In the genomic region with DNA sequence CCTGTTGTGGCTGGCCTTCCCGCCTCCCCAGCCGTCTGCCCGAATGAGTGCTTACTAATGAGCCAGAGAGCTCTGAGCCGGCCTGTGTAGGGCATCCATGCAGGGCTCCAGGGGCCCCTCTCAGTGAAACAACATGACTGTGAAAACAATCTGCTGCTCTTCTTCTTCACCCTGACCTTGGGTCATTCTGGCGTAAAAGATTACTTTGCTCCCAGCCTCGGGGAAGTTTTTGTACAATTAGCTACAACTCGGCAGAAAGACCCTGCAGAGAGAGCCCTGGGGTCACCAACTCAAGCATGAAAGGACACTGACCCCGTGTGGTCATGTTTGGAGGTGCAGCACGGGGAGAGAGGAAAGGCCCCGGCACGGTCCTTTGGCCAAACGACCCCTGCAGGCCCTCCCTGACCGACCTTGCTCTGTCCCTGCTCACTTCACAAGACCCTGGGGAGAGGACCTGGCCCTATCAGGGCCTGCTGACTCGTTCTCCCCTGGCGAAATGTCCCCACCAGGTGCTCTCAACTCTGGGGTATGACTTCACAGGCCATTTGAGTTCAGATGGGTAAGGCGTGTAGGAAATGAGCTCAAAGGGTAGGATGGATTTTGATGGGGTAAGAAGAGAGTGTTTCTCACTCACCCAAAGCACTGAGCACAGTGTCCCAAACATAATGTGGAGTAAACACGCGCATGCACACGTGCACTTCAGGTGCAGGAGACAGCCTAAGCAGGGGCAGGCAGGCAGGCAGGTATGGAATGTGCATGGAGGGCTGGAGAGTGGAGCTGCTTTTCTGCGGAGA, we compare ENCODE assay signal across 8 cellular contexts. TPM values are rescaled to one million over a fixed set of nuclear protein-coding genes. Genes with fewer than 3 reads are reported as not detected.
A peak's percentile ranks its signal among the peaks of the same experiment; 100 is the strongest.
DNase-seq lines count a peak whose midpoint lies in the region; ATAC-seq and TF ChIP-seq lines count a peak whose summit lies in the region.

No MANE protein-coding gene starts in this region.

- no TSS peak for BruUV-seq in PC-9 (replicated peaks; lab: Mats Ljungman, UMichigan)

- H3K4me1 Mint-ChIP-seq in CD4-positive, CD25-positive, alpha-beta regulatory T cell = peaks cover 0 to 16% (median 5%) of the 10 kb centered on the region in 4 donors

- H2AFZ ChIP-seq in PC-9 = peak overlapping the region; percentile 82
- H2AFZ ChIP-seq in neuronal stem cell (ENCODE audit: low read length) = peak overlapping the region; percentile 95

- POLR2A ChIA-PET in PC-9 (lab: Charles Lee; ENCODE audit: unreplicated experiment) = interaction anchor here (0.7 kb wide), 1 partner anchor 80 kb away, joined by 3 read pairs; no protein-coding TSS in a partner anchor

- H4K8ac ChIP-seq in neuronal stem cell (ENCODE audit: low read depth, low read length) = no peak overlapping the region

- no peaks in the 10 kb centered on the region for H3K9me2 ChIP-seq in PC-9 (ENCODE audit: insufficient read depth)

- H3K4me1 ChIP-seq in CD4-positive, CD25-positive, alpha-beta regulatory T cell (ENCODE audit: control insufficient read depth, insufficient read depth, low read length, poor library complexity, severe bottlenecking) = peaks cover 3% of the 10 kb centered on the region
- H3K4me1 ChIP-seq in PC-9 (replicated peaks; ENCODE audit: insufficient read depth) = peaks cover 11% of the 10 kb centered on the region
- peaks cover 0 to 8% of the 10 kb centered on the region in 2 donors for H3K4me1 ChIP-seq in neuronal stem cell (ENCODE audit: control insufficient read depth in 2 of 2, insufficient read depth in 1 of 2, low read depth in 1 of 2, low read length in 2 of 2)
- H3K4me1 ChIP-seq in stomach smooth muscle (ENCODE audit: control insufficient read depth, insufficient read depth, low read length) = peaks cover 23% of the 10 kb centered on the region

- peak overlapping the region in 2 of 3 donors; percentile 65 to 70 for H3K27ac Mint-ChIP-seq in CD4-positive, CD25-positive, alpha-beta regulatory T cell

- TF ChIP-seq CTCF in HL-60 (IDR thresholded peaks at IDR 0.05; ENCODE audit: insufficient read depth, low read length) (peak; percentile 77), PC-9 (conservative IDR thresholded peaks at IDR 0.05) (peak; percentile 97), fibroblast of villous mesenchyme (IDR thresholded peaks at IDR 0.05; ENCODE audit: insufficient read depth, low read depth, low read length) (peak; percentile 98)

- H3K36me3 ChIP-seq in CD4-positive, CD25-positive, alpha-beta regulatory T cell (ENCODE audit: control insufficient read depth, insufficient read depth, low read length) = no peaks in the 10 kb centered on the region
- H3K36me3 ChIP-seq in PC-9 (ENCODE audit: low read depth) (no peaks in the 10 kb centered on the region), neuronal stem cell (replicated peaks in 1 of 2; ENCODE audit: control insufficient read depth in 2 of 2, insufficient read depth in 2 of 2, low read length in 2 of 2) (no peaks in the 10 kb centered on the region), stomach smooth muscle (ENCODE audit: control insufficient read depth in 2 of 2, insufficient read depth in 2 of 2, low read length in 2 of 2) (no peaks in the 10 kb centered on the region)

- H2AK5ac ChIP-seq in neuronal stem cell (ENCODE audit: low read depth, low read length) = no peak overlapping the region

- H3K27me3 Mint-ChIP-seq in CD4-positive, CD25-positive, alpha-beta regulatory T cell = no peaks in the 10 kb centered on the region

- H3K4me3 ChIP-seq in CD4-positive, CD25-positive, alpha-beta regulatory T cell (ENCODE audit: low read depth, low read length) = no peak overlapping the region
- no peak overlapping the region for H3K4me3 ChIP-seq in HL-60 (replicated peaks; ENCODE audit: insufficient read depth, low read length)
- H3K4me3 ChIP-seq in PC-9 = peak overlapping the region; percentile 5; the same call in 1 of the 2 replicates
- no peak overlapping the region for H3K4me3 ChIP-seq in fibroblast of villous mesenchyme (ENCODE audit: low read depth, low read length)
- peak overlapping the region in 1 of 2 donors; percentile 45 for H3K4me3 ChIP-seq in neuronal stem cell (ENCODE audit: low read length in 2 of 2)
- H3K4me3 ChIP-seq in stomach smooth muscle (ENCODE audit: low read length in 2 of 2) = peak overlapping the region in 1 of 2 donors; percentile 62

- intact Hi-C loops in PC-9 (cut with micrococcal nuclease; ENCODE audit: unreplicated experiment) = loop anchor here (1.0 to 2.0 kb wide), 2 partner anchors 460 to 692 kb away; no protein-coding TSS in a partner anchor

- H3F3A ChIP-seq in PC-9 (ENCODE audit: insufficient read depth, low read depth) = no peaks in the 10 kb centered on the region

- no peak overlapping the region for H2BK12ac ChIP-seq in neuronal stem cell (ENCODE audit: low read length)

- no peak overlapping the region for H3K14ac ChIP-seq in neuronal stem cell (ENCODE audit: low read length)

- no peak overlapping the region for H2BK120ac ChIP-seq in neuronal stem cell (ENCODE audit: low read depth, low read length)

- H2BK5ac ChIP-seq in neuronal stem cell (ENCODE audit: low read length) = no peak overlapping the region

- H3K4me3 Mint-ChIP-seq in CD4-positive, CD25-positive, alpha-beta regulatory T cell = no peak overlapping the region

- no peak overlapping the region for H3K27ac ChIP-seq in CD4-positive, CD25-positive, alpha-beta regulatory T cell (ENCODE audit: insufficient read depth, low read length, poor library complexity, severe bottlenecking)
- H3K27ac ChIP-seq in HL-60 (replicated peaks) (peak overlapping the region; percentile 5; the same call in 1 of the 2 replicates), PC-9 (no peak overlapping the region), neuronal stem cell (replicated peaks; ENCODE audit: low read length) (no peak overlapping the region), stomach smooth muscle (ENCODE audit: low read length) (no peak overlapping the region)

- H3K9ac ChIP-seq in neuronal stem cell (ENCODE audit: low read depth, low read length, poor library complexity) (no peak overlapping the region), stomach smooth muscle (ENCODE audit: low read length in 2 of 2) (peak overlapping the region; percentile 36 to 71)

- peak; percentile 34 to 58 (median 38) for DNase-seq in CD4-positive, CD25-positive, alpha-beta regulatory T cell
- DNase-seq in HL-60 (ENCODE audit: low read depth in 1 of 2, low spot score in 1 of 2) (peak in 1 of 2 experiments; percentile 64), PC-9 (peak in 1 of 2 experiments; percentile 62), fibroblast of villous mesenchyme (ENCODE audit: low read depth) (peak; percentile 65), neuronal stem cell (ENCODE audit: low spot score) (peak; percentile 93)
- DNase-seq in activated T-cell treated with anti-CD3 and anti-CD28 coated beads, Interleukin-2, amount 50 U/mL, for 48 hours = peak; percentile 84 to 87

- CTCF ChIA-PET in PC-9 (lab: Charles Lee) = interaction anchor here (0.6 to 2.1 kb wide), 9 partner anchors 14 to 692 kb away, joined by 3 to 20 read pairs (median 4); no protein-coding TSS in a partner anchor

- H3K4me2 ChIP-seq in PC-9 (peak overlapping the region; percentile 67), neuronal stem cell (ENCODE audit: insufficient read depth, low read length, poor library complexity, severe bottlenecking) (peak overlapping the region; percentile 30)

- no peaks in the 10 kb centered on the region for H3K79me2 ChIP-seq in PC-9 (ENCODE audit: low read depth)

- no peak overlapping the region for H3K23ac ChIP-seq in neuronal stem cell (ENCODE audit: low read depth, low read length, poor library complexity)

- H3K79me1 ChIP-seq in neuronal stem cell (ENCODE audit: low read depth, low read length) = no peaks in the 10 kb centered on the region

- no peak overlapping the region for H3K4ac ChIP-seq in neuronal stem cell (ENCODE audit: low read length)

- ATAC-seq in CD4-positive, CD25-positive, alpha-beta regulatory T cell (ENCODE audit: low read depth in 2 of 2) = peak; percentile 65 to 67
- ATAC-seq in GM19438 (IDR thresholded peaks at IDR 0.05; ENCODE audit: low read depth, unreplicated experiment) = peak; percentile 91

- no peaks in the 10 kb centered on the region for H4K20me1 ChIP-seq in PC-9 (ENCODE audit: insufficient read depth)

- no peak overlapping the region for H4K91ac ChIP-seq in neuronal stem cell (ENCODE audit: low read depth, low read length, poor library complexity)

- H3K18ac ChIP-seq in neuronal stem cell (ENCODE audit: low read length) = no peak overlapping the region

- no peaks in the 10 kb centered on the region for H3K9me3 ChIP-seq in CD4-positive, CD25-positive, alpha-beta regulatory T cell (ENCODE audit: control insufficient read depth in 2 of 2, low read length in 2 of 2)
- H3K9me3 ChIP-seq in PC-9 (ENCODE audit: insufficient read depth, low read depth) (no peaks in the 10 kb centered on the region), neuronal stem cell (replicated peaks in 1 of 2; ENCODE audit: control insufficient read depth in 2 of 2, insufficient read depth in 1 of 2, low read depth in 1 of 2, low read length in 2 of 2) (no peaks in the 10 kb centered on the region), stomach smooth muscle (ENCODE audit: control insufficient read depth in 2 of 2, low read length in 2 of 2) (no peaks in the 10 kb centered on the region)

- no peaks in the 10 kb centered on the region for H3K36me3 Mint-ChIP-seq in CD4-positive, CD25-positive, alpha-beta regulatory T cell

- no peak overlapping the region for H2BK15ac ChIP-seq in neuronal stem cell (ENCODE audit: low read length)

- H3K27me3 ChIP-seq in CD4-positive, CD25-positive, alpha-beta regulatory T cell (ENCODE audit: control insufficient read depth, insufficient read depth, low read length) = no peaks in the 10 kb centered on the region
- H3K27me3 ChIP-seq in HL-60 (ENCODE audit: insufficient read depth, poor library complexity, severe bottlenecking) (no peaks in the 10 kb centered on the region), PC-9 (ENCODE audit: insufficient read depth, low read depth) (no peaks in the 10 kb centered on the region), neuronal stem cell (ENCODE audit: control insufficient read depth in 3 of 3, insufficient read depth in 3 of 3, low read depth in 1 of 3, low read length in 3 of 3) (peaks cover 0 to 14% (median 0%) of the 10 kb centered on the region in 3 experiments), stomach smooth muscle (ENCODE audit: control insufficient read depth in 1 of 2, insufficient read depth in 2 of 2, low read length in 2 of 2) (no peaks in the 10 kb centered on the region)

- H3K9me3 Mint-ChIP-seq in CD4-positive, CD25-positive, alpha-beta regulatory T cell = no peaks in the 10 kb centered on the region

- no CpG with 5 or more reads among the region's 20 CpGs for WGBS in neuronal stem cell (ENCODE audit: extremely low coverage in 2 of 2, insufficient read length in 2 of 2, insufficient replicate concordance in 1 of 2), 2 donors

RNA-seq across cellular contexts. Expression of gene FAM20B, which starts 22.9 kb away (rescaled TPM):
- 14.1 TPM for total RNA-seq in CD4-positive, CD25-positive, alpha-beta regulatory T cell
- 10 to 100 TPM in 1 of 4 donors, 1 to 10 TPM in 3; 4.2 to 10.1 (median 6.8) TPM for polyA plus RNA-seq in CD4-positive, CD25-positive, alpha-beta regulatory T cell
- 68.1 and 80.5 TPM in 2 replicates for total RNA-seq in PC-9 (2021)
- total RNA-seq in fibroblast of villous mesenchyme = 32.5 and 42.7 TPM in 2 replicates
- 19.0 TPM for polyA plus RNA-seq in neuronal stem cell (2013, experiment 1 of 2)
- 19.5 TPM for polyA plus RNA-seq in neuronal stem cell (2013, experiment 2 of 2)
